In the genomic region with DNA sequence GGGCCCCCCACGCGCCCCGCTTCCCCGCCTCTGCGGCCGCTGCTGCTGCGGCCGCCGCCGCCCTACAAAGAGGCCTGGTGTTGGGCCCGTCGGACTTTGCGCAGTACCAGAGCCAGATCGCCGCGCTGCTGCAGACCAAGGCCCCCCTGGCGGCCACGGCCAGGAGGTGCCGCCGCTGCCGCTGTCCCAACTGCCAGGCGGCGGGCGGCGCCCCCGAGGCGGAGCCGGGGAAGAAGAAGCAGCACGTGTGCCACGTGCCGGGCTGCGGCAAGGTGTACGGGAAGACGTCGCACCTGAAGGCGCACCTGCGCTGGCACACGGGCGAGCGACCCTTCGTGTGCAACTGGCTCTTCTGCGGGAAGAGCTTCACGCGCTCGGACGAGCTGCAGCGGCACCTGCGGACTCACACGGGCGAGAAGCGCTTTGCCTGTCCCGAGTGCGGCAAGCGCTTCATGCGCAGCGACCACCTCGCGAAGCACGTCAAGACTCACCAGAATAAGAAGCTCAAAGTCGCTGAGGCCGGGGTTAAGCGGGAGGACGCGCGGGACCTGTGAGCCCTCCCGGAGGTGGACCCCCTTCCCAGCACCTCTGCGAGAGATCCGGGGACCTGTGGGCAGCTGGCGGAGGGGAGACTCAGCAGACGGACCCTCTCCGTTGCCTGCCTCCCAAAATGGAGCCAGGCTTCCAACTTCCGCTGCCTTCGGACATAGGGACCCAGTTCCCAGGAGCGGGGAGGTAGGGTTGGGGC, we compare ENCODE assay signal across 8 cellular contexts. TPM values are rescaled to one million over a fixed set of nuclear protein-coding genes. Genes with fewer than 3 reads are reported as not detected.
DNase-seq lines count a peak whose midpoint lies in the region; ATAC-seq and FAIRE-seq lines count a peak whose summit lies in the region.

No MANE protein-coding gene starts in this region.

- H3K27me3 Mint-ChIP-seq in activated CD4-positive, alpha-beta T cell treated with anti-CD3 and anti-CD28 coated beads, Interleukin-2, amount 10 ng/mL, durations not matched to agents 24 days and 14 days = peaks cover 62% of the 10 kb centered on the region
- peaks cover 66 to 69% (median 68%) of the 10 kb centered on the region in 5 donors for H3K27me3 Mint-ChIP-seq in naive thymus-derived CD4-positive, alpha-beta T cell

- no peaks in the 10 kb centered on the region for H3K36me3 ChIP-seq in naive thymus-derived CD4-positive, alpha-beta T cell (ENCODE audit: control insufficient read depth in 2 of 3, insufficient read depth in 3 of 3, low read length in 3 of 3)

- no peak overlapping the region for H3K4me3 ChIP-seq in naive thymus-derived CD4-positive, alpha-beta T cell (ENCODE audit: low read length)

- POLR2A ChIA-PET in naive thymus-derived CD4-positive, alpha-beta T cell (lab: Charles Lee) = interaction anchor here (0.7 kb wide), 1 partner anchor 32 kb away, joined by 3 read pairs; no protein-coding TSS in a partner anchor

- peaks cover 5% of the 10 kb centered on the region for H3K36me3 Mint-ChIP-seq in activated CD4-positive, alpha-beta T cell treated with anti-CD3 and anti-CD28 coated beads, Interleukin-2, amount 10 ng/mL, durations not matched to agents 24 days and 14 days (ENCODE audit: low read depth)
- H3K36me3 Mint-ChIP-seq in naive thymus-derived CD4-positive, alpha-beta T cell = peaks cover 0 to 5% (median 0%) of the 10 kb centered on the region in 5 donors

- H3K4me3 Mint-ChIP-seq in activated CD4-positive, alpha-beta T cell treated with anti-CD3 and anti-CD28 coated beads, Interleukin-2, amount 10 ng/mL, durations not matched to agents 24 days and 14 days = peak overlapping the region; percentile 15
- peak overlapping the region in 9 of 10 donors; percentile 23 to 91 (median 66) for H3K4me3 Mint-ChIP-seq in naive thymus-derived CD4-positive, alpha-beta T cell

- FAIRE-seq in urothelium cell line (lab: Jason Lieb, UNC) = no peak

- peaks cover 11 to 45% of the 10 kb centered on the region in 2 donors for H3K27me3 ChIP-seq in naive thymus-derived CD4-positive, alpha-beta T cell (ENCODE audit: control insufficient read depth in 2 of 2, insufficient read depth in 2 of 2, low read length in 2 of 2)

- intact Hi-C loops in activated CD4-positive, alpha-beta T cell treated with anti-CD3 and anti-CD28 coated beads, Interleukin-2, amount 10 ng/mL, durations not matched to agents 24 days and 14 days (cut with micrococcal nuclease) = loop anchor here (5.0 to 10.0 kb wide), 3 partner anchors 355 to 482 kb away; no protein-coding TSS in a partner anchor
- intact Hi-C loops in naive thymus-derived CD4-positive, alpha-beta T cell (cut with micrococcal nuclease) = loop anchor here (5.0 to 10.0 kb wide), 8 partner anchors 55 to 1385 kb away; a partner anchor contains a TSS

- DNase-seq in DMS53 treated with DMSO at 0.1 percent for 48 hours (lab: John Stamatoyannopoulos, UW; ENCODE audit: unreplicated experiment) = peak; percentile 38
- peak; percentile 75 for DNase-seq in activated CD4-positive, alpha-beta T cell treated with anti-CD3 and anti-CD28 coated beads, Interleukin-2, amount 10 ng/mL, durations not matched to agents 24 days and 14 days
- DNase-seq in naive thymus-derived CD4-positive, alpha-beta T cell = peak in 6 of 9 donors; percentile 11 to 51 (median 28)
- no peak for DNase-seq in urothelium cell line (ENCODE audit: low spot score)
- no peak for DNase-seq in NCI-H524 (lab: John Stamatoyannopoulos, UW)
- DNase-seq in NCI-H1930 (lab: John Stamatoyannopoulos, UW) = no peak

- H3K4me1 Mint-ChIP-seq in activated CD4-positive, alpha-beta T cell treated with anti-CD3 and anti-CD28 coated beads, Interleukin-2, amount 10 ng/mL, durations not matched to agents 24 days and 14 days = peaks cover 20% of the 10 kb centered on the region
- peaks cover 18 to 41% (median 32%) of the 10 kb centered on the region in 7 donors for H3K4me1 Mint-ChIP-seq in naive thymus-derived CD4-positive, alpha-beta T cell

- CTCF ChIA-PET in naive thymus-derived CD4-positive, alpha-beta T cell (lab: Charles Lee) = no interaction called here

- peaks cover 4% of the 10 kb centered on the region for H3K9me3 Mint-ChIP-seq in activated CD4-positive, alpha-beta T cell treated with anti-CD3 and anti-CD28 coated beads, Interleukin-2, amount 10 ng/mL, durations not matched to agents 24 days and 14 days
- H3K9me3 Mint-ChIP-seq in naive thymus-derived CD4-positive, alpha-beta T cell = peaks cover 0 to 7% (median 0%) of the 10 kb centered on the region in 11 donors

- H3K27ac Mint-ChIP-seq in activated CD4-positive, alpha-beta T cell treated with anti-CD3 and anti-CD28 coated beads, Interleukin-2, amount 10 ng/mL, durations not matched to agents 24 days and 14 days = no peak overlapping the region
- no peak overlapping the region for H3K27ac Mint-ChIP-seq in naive thymus-derived CD4-positive, alpha-beta T cell

- peaks cover 0 to 33% of the 10 kb centered on the region in 2 donors for H3K4me1 ChIP-seq in naive thymus-derived CD4-positive, alpha-beta T cell (ENCODE audit: control insufficient read depth in 2 of 2, insufficient read depth in 2 of 2, low read length in 2 of 2)

- no peak overlapping the region for H3K27ac ChIP-seq in naive thymus-derived CD4-positive, alpha-beta T cell (ENCODE audit: low read depth, low read length)

- no peaks in the 10 kb centered on the region for H3K9me3 ChIP-seq in naive thymus-derived CD4-positive, alpha-beta T cell (ENCODE audit: control insufficient read depth in 2 of 3, low read length in 3 of 3)

- ATAC-seq in esophagus mucosa (peak; percentile 20), HG03097 (IDR thresholded peaks at IDR 0.05; ENCODE audit: low FRiP score, unreplicated experiment) (no peak)
- ATAC-seq in naive thymus-derived CD4-positive, alpha-beta T cell = peak; percentile 55

RNA-seq across cellular contexts. Expression of a gene that starts 1.9 kb away (rescaled TPM):
- 0.09 TPM in 1 of 2 replicates, not detected in the other for total RNA-seq in activated CD4-positive, alpha-beta T cell treated with anti-CD3 and anti-CD28 coated beads, Interleukin-2, amount 10 ng/mL, durations not matched to agents 24 days and 14 days
- total RNA-seq in esophagus mucosa = 0.16 TPM
- not detected for total RNA-seq in naive thymus-derived CD4-positive, alpha-beta T cell
- polyA plus RNA-seq in naive thymus-derived CD4-positive, alpha-beta T cell = not detected

RNA-seq across cellular contexts. Expression of a gene that starts 53.2 kb away (rescaled TPM):
- not detected in 2 replicates for total RNA-seq in activated CD4-positive, alpha-beta T cell treated with anti-CD3 and anti-CD28 coated beads, Interleukin-2, amount 10 ng/mL, durations not matched to agents 24 days and 14 days
- total RNA-seq in esophagus mucosa = not detected
- not detected for total RNA-seq in naive thymus-derived CD4-positive, alpha-beta T cell
- not detected for polyA plus RNA-seq in naive thymus-derived CD4-positive, alpha-beta T cell

Comparison
In these comparisons a context has a peak if more than half of its experiments do, and no peak if none do; other contexts are left out.
1. DNase-seq: peak in DMS53 treated with DMSO at 0.1 percent for 48 hours (single experiment), activated CD4-positive, alpha-beta T cell treated with anti-CD3 and anti-CD28 coated beads, Interleukin-2, amount 10 ng/mL, durations not matched to agents 24 days and 14 days (single experiment) and naive thymus-derived CD4-positive, alpha-beta T cell (6 of 9); none in urothelium cell line (single experiment), NCI-H524 (0 of 2) and NCI-H1930 (0 of 2).